Comparison of ENCODE assay signal across 1 cellular context in the genomic region with DNA sequence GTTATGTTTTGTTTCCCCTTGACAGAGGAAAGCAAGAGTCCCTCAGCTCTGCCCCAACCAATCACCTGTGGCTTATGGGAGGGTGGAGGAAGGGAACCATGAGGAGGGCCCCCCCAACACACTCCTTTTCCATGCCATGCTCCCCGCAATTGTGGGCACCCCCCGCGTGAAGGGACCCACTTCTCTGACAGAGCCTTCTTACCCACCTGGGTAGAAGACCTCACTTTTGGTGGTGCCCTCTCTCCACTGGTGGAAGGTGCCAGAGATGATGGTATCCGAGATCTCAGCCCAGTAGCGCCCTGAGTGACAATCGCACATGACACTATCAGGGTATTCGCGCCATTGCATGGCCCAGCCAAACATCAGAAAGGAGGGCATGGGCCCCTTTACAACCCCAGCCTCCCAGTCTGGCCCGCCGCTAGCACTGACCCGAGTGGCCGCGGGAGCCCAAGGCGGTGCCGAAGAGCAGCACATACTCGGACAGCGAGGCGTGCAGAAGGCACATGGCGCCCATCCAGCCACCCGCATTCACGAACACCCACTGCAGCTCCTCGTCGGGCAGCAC.
TF ChIP-seq lines count a peak whose summit lies in the region.

No MANE protein-coding gene starts in this region.

TF ChIP-seq in HEK293, 187 proteins besides CTCF, POLR2A, EP300 and RAD21 (continued from another document):
- TF ChIP-seq, protein P1, sequence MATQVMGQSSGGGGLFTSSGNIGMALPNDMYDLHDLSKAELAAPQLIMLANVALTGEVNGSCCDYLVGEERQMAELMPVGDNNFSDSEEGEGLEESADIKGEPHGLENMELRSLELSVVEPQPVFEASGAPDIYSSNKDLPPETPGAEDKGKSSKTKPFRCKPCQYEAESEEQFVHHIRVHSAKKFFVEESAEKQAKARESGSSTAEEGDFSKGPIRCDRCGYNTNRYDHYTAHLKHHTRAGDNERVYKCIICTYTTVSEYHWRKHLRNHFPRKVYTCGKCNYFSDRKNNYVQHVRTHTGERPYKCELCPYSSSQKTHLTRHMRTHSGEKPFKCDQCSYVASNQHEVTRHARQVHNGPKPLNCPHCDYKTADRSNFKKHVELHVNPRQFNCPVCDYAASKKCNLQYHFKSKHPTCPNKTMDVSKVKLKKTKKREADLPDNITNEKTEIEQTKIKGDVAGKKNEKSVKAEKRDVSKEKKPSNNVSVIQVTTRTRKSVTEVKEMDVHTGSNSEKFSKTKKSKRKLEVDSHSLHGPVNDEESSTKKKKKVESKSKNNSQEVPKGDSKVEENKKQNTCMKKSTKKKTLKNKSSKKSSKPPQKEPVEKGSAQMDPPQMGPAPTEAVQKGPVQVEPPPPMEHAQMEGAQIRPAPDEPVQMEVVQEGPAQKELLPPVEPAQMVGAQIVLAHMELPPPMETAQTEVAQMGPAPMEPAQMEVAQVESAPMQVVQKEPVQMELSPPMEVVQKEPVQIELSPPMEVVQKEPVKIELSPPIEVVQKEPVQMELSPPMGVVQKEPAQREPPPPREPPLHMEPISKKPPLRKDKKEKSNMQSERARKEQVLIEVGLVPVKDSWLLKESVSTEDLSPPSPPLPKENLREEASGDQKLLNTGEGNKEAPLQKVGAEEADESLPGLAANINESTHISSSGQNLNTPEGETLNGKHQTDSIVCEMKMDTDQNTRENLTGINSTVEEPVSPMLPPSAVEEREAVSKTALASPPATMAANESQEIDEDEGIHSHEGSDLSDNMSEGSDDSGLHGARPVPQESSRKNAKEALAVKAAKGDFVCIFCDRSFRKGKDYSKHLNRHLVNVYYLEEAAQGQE (tag by site-specific recombination; IDR thresholded peaks at IDR 0.05), result no peak
- no peak for TF ChIP-seq ZIC2 (tag by site-specific recombination; IDR thresholded peaks at IDR 0.05)
- no peak for TF ChIP-seq PRDM1 (tag by site-specific recombination; IDR thresholded peaks at IDR 0.05)
- 0 out of 2 replicates have a peak, but pooled peaks have one; percentile 64 for TF ChIP-seq SCRT1 (tag by site-specific recombination; IDR thresholded peaks at IDR 0.05; ENCODE audit: borderline replicate concordance)
- TF ChIP-seq, protein P2, sequence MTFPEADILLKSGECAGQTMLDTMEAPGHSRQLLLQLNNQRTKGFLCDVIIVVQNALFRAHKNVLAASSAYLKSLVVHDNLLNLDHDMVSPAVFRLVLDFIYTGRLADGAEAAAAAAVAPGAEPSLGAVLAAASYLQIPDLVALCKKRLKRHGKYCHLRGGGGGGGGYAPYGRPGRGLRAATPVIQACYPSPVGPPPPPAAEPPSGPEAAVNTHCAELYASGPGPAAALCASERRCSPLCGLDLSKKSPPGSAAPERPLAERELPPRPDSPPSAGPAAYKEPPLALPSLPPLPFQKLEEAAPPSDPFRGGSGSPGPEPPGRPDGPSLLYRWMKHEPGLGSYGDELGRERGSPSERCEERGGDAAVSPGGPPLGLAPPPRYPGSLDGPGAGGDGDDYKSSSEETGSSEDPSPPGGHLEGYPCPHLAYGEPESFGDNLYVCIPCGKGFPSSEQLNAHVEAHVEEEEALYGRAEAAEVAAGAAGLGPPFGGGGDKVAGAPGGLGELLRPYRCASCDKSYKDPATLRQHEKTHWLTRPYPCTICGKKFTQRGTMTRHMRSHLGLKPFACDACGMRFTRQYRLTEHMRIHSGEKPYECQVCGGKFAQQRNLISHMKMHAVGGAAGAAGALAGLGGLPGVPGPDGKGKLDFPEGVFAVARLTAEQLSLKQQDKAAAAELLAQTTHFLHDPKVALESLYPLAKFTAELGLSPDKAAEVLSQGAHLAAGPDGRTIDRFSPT (tag by site-specific recombination; IDR thresholded peaks at IDR 0.05), result 0 out of 2 replicates have a peak, but pooled peaks have one; percentile 13
- no peak for TF ChIP-seq TCF7L2 (IDR thresholded peaks at IDR 0.05; ENCODE audit: borderline replicate concordance, low read depth, low read length)
- TF ChIP-seq GFI1B (tag by site-specific recombination; IDR thresholded peaks at IDR 0.05), result no peak
- TF ChIP-seq ZBTB8A (tag by site-specific recombination; IDR thresholded peaks at IDR 0.05), result peak; percentile 80
- TF ChIP-seq MZF1 (tag by site-specific recombination; IDR thresholded peaks at IDR 0.05; ENCODE audit: borderline replicate concordance), result no peak
- TF ChIP-seq, protein P3, sequence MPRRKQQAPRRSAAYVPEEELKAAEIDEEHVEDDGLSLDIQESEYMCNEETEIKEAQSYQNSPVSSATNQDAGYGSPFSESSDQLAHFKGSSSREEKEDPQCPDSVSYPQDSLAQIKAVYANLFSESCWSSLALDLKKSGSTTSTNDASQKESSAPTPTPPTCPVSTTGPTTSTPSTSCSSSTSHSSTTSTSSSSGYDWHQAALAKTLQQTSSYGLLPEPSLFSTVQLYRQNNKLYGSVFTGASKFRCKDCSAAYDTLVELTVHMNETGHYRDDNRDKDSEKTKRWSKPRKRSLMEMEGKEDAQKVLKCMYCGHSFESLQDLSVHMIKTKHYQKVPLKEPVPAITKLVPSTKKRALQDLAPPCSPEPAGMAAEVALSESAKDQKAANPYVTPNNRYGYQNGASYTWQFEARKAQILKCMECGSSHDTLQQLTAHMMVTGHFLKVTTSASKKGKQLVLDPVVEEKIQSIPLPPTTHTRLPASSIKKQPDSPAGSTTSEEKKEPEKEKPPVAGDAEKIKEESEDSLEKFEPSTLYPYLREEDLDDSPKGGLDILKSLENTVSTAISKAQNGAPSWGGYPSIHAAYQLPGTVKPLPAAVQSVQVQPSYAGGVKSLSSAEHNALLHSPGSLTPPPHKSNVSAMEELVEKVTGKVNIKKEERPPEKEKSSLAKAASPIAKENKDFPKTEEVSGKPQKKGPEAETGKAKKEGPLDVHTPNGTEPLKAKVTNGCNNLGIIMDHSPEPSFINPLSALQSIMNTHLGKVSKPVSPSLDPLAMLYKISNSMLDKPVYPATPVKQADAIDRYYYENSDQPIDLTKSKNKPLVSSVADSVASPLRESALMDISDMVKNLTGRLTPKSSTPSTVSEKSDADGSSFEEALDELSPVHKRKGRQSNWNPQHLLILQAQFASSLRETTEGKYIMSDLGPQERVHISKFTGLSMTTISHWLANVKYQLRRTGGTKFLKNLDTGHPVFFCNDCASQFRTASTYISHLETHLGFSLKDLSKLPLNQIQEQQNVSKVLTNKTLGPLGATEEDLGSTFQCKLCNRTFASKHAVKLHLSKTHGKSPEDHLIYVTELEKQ (tag by site-specific recombination; IDR thresholded peaks at IDR 0.05; ENCODE audit: borderline replicate concordance), result no peak
- TF ChIP-seq, protein P4, sequence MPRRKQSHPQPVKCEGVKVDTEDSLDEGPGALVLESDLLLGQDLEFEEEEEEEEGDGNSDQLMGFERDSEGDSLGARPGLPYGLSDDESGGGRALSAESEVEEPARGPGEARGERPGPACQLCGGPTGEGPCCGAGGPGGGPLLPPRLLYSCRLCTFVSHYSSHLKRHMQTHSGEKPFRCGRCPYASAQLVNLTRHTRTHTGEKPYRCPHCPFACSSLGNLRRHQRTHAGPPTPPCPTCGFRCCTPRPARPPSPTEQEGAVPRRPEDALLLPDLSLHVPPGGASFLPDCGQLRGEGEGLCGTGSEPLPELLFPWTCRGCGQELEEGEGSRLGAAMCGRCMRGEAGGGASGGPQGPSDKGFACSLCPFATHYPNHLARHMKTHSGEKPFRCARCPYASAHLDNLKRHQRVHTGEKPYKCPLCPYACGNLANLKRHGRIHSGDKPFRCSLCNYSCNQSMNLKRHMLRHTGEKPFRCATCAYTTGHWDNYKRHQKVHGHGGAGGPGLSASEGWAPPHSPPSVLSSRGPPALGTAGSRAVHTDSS (tag by site-specific recombination; IDR thresholded peaks at IDR 0.05), result no peak
- peak; percentile 70 for TF ChIP-seq GLIS2 (tag by site-specific recombination; IDR thresholded peaks at IDR 0.05)
- TF ChIP-seq SCRT2 (tag by site-specific recombination; IDR thresholded peaks at IDR 0.05), result peak; percentile 87
- TF ChIP-seq ZNF132 (tag by site-specific recombination; IDR thresholded peaks at IDR 0.05; ENCODE audit: borderline replicate concordance), result no peak
